29 cellular contexts compared by ENCODE assay signal in the genomic region with DNA sequence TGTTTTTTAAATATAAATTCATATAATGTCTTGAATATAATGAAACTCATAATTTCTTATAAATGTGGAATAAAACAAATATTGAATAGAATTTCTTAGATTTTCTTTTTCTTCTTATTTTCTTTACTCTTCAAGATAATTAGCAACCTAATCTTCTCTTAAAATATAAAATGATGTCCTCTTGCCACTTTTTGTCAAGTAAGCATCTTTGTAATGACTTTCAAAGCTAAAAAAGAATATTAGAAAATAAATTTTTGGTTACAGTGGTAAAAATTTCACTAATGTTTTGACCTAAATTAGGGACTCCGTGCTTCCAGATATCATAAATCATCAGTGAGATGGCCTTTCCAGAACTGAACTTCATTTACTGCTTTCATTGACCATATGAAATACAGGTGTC.
"Had no signal": no experiment of that assay in that cellular context is flagged by ENCODE, and none has a peak within 500 bp of the region (broad histone marks: within the 10 kb centered on the region; RNA-seq: fewer than 3 reads in every experiment).

No MANE protein-coding gene starts in this region.

- DNase-seq: activated CD4-positive, alpha-beta memory T cell treated with anti-CD3 and anti-CD28 coated beads for 36 hours; activated CD4-positive, alpha-beta T cell treated with anti-CD3 and anti-CD28 coated beads for 36 hours; activated CD4-positive, alpha-beta T cell treated with anti-CD3 and anti-CD28 coated beads, Interleukin-2, amount 10 ng/mL, durations not matched to agents 24 days and 14 days; activated CD4-positive, CD25-positive, alpha-beta regulatory T cell; activated CD4-positive, CD25-positive, alpha-beta regulatory T cell treated with anti-CD3 and anti-CD28 coated beads, Interleukin-2, amount 50 U/mL, for 72 hours; activated CD8-positive, alpha-beta memory T cell treated with anti-CD3 and anti-CD28 coated beads, Interleukin-2, amount 10 ng/mL, durations not matched to agents 7 days and 5 days; activated CD8-positive, alpha-beta memory T cell treated with anti-CD3 and anti-CD28 coated beads, Interleukin-2, amount 50 U/mL, for 4 hours; activated CD8-positive, alpha-beta T cell treated with anti-CD3 and anti-CD28 coated beads, Interleukin-2, amount 10 ng/mL, durations not matched to agents 7 days and 5 days; activated effector memory CD4-positive, alpha-beta T cell treated with anti-CD3 and anti-CD28 coated beads, Interleukin-2, amount 50 U/mL, for 16 hours; activated naive CD4-positive, alpha-beta T cell treated with anti-CD3 and anti-CD28 coated beads for 36 hours; activated naive CD8-positive, alpha-beta T cell treated with anti-CD3 and anti-CD28 coated beads for 36 hours; activated naive CD8-positive, alpha-beta T cell treated with anti-CD3 and anti-CD28 coated beads, Interleukin-2, amount 50 U/mL, for 24 hours; activated T-cell treated with anti-CD3 and anti-CD28 coated beads, Interleukin-2, amount 50 U/mL, for 1 hour; activated T-cell treated with anti-CD3 and anti-CD28 coated beads, Interleukin-2, amount 50 U/mL, for 48 hours; adrenal gland; amygdala; central memory CD4-positive, alpha-beta T cell; cerebellar nuclear complex; colonic mucosa; effector CD8-positive, alpha-beta T cell; esophagus squamous epithelium; foreskin melanocyte; head of caudate nucleus; T-helper 2 cell had no signal

- H3K4me3 ChIP-seq: adrenal gland, ascending aorta, breast epithelium, cardiac muscle cell, colonic mucosa, esophagus squamous epithelium had no signal

- ATAC-seq: activated CD4-positive, alpha-beta T cell treated with anti-CD3 and anti-CD28 coated beads for 36 hours; activated CD8-positive, alpha-beta memory T cell treated with anti-CD3 and anti-CD28 coated beads, Interleukin-2, amount 10 ng/mL, durations not matched to agents 7 days and 5 days; activated CD8-positive, alpha-beta T cell treated with anti-CD3 and anti-CD28 coated beads, Interleukin-2, amount 10 ng/mL, durations not matched to agents 7 days and 5 days; activated naive CD8-positive, alpha-beta T cell treated with anti-CD3 and anti-CD28 coated beads, Interleukin-2, amount 50 U/mL, for 24 hours had no signal

- H3K36me3 ChIP-seq: adrenal gland, ascending aorta, breast epithelium, cardiac muscle cell, colonic mucosa, esophagus squamous epithelium had no signal

- H3K4me1 ChIP-seq: adrenal gland, ascending aorta, breast epithelium, colonic mucosa, esophagus squamous epithelium had no signal

- H3K9me3 ChIP-seq: adrenal gland, ascending aorta, breast epithelium, colonic mucosa, esophagus squamous epithelium had no signal

- H3K27ac ChIP-seq: adrenal gland, ascending aorta, breast epithelium, cardiac muscle cell, colonic mucosa, epithelial cell of prostate, esophagus squamous epithelium had no signal

- H3K27me3 ChIP-seq: adrenal gland, ascending aorta, breast epithelium, cardiac muscle cell, colonic mucosa, esophagus squamous epithelium had no signal

- FAIRE-seq: endothelial cell of umbilical vein had no signal
